Comparison of ENCODE assay signal across 24 cellular contexts in genomic region chr7:34308595-34308994, GRCh38.
"Had no signal": no experiment of that assay in that cellular context is flagged by ENCODE, and none has a peak within 500 bp of the region (broad histone marks: within the 10 kb centered on the region; RNA-seq: fewer than 3 reads in every experiment).

No MANE protein-coding gene starts in this region.

- H3K4me1 ChIP-seq: ascending aorta, breast epithelium, esophagus squamous epithelium, gastroesophageal sphincter had no signal

- H3K27me3 ChIP-seq: ascending aorta, breast epithelium, esophagus squamous epithelium, gastroesophageal sphincter had no signal

- H3K27ac ChIP-seq: ascending aorta, breast epithelium, esophagus squamous epithelium, gastroesophageal sphincter had no signal

- DNase-seq: activated CD4-positive, alpha-beta memory T cell treated with anti-CD3 and anti-CD28 coated beads, Interleukin-2, amount 10 ng/mL, durations not matched to agents 7 days and 5 days; activated CD4-positive, alpha-beta T cell treated with anti-CD3 and anti-CD28 coated beads for 1 hour; activated CD4-positive, alpha-beta T cell treated with anti-CD3 and anti-CD28 coated beads for 4 hours; activated CD4-positive, alpha-beta T cell treated with anti-CD3 and anti-CD28 coated beads, Interleukin-2, amount 10 ng/mL, durations not matched to agents 7 days and 5 days; activated CD4-positive, alpha-beta T cell treated with anti-CD3 and anti-CD28 coated beads, Interleukin-2, amount 50 U/mL, for 4 hours; activated CD8-positive, alpha-beta memory T cell treated with anti-CD3 and anti-CD28 coated beads, Interleukin-2, amount 50 U/mL, for 48 hours; activated gamma-delta T cell; activated naive CD4-positive, alpha-beta T cell; activated naive CD4-positive, alpha-beta T cell treated with anti-CD3 and anti-CD28 coated beads, Interleukin-2, amount 10 ng/mL, durations not matched to agents 7 days and 5 days; activated naive CD8-positive, alpha-beta T cell treated with anti-CD3 and anti-CD28 coated beads, Interleukin-2, amount 10 ng/mL, durations not matched to agents 7 days and 5 days; activated T-cell treated with anti-CD3 and anti-CD28 coated beads for 4 hours; activated T-cell treated with anti-CD3 and anti-CD28 coated beads, Interleukin-2, amount 50 U/mL, for 24 hours; activated T-cell treated with anti-CD3 and anti-CD28 coated beads, Interleukin-2, amount 50 U/mL, for 72 hours; effector memory CD8-positive, alpha-beta T cell; erythroblast; esophagus squamous epithelium; foreskin melanocyte; T-helper 1 cell; T-helper 17 cell; T1000 had no signal

- H3K9me3 ChIP-seq: esophagus squamous epithelium had no signal

- H3K4me3 ChIP-seq: ascending aorta, breast epithelium, esophagus squamous epithelium, gastroesophageal sphincter had no signal

- ATAC-seq: activated naive CD4-positive, alpha-beta T cell treated with anti-CD3 and anti-CD28 coated beads, Interleukin-2, amount 50 U/mL, for 72 hours; activated T-cell treated with anti-CD3 and anti-CD28 coated beads, Interleukin-2, amount 50 U/mL, for 72 hours; effector memory CD8-positive, alpha-beta T cell; gastroesophageal sphincter; T-helper 17 cell had no signal

- H3K36me3 ChIP-seq: ascending aorta, breast epithelium, esophagus squamous epithelium, gastroesophageal sphincter had no signal
